ENCODE assay signal across 9 cellular contexts in genomic region chr12:116297224-116297834, GRCh38.
"Had no signal": no experiment of that assay in that cellular context is flagged by ENCODE, and none has a peak within 500 bp of the region (broad histone marks: within the 10 kb centered on the region; RNA-seq: fewer than 3 reads in every experiment).

No MANE protein-coding gene starts in this region.

- H3K9ac ChIP-seq: KMS-11 had no signal

- DNase-seq: GOT3, H9, IMR-90, Karpas-422, KBM-7 had no signal

- H3K4me3 Mint-ChIP-seq: H9 had no signal

- H3K4me2 ChIP-seq: KMS-11 had no signal

- H3K27ac ChIP-seq: KMS-11 had no signal

- ATAC-seq: HCT116 had no signal

- FAIRE-seq: H54, HTR-8/SVneo had no signal
